ENCODE assay signal across 15 cellular contexts in genomic region chr4:30642520-30642919, GRCh38.
DNase-seq lines count a peak whose midpoint lies in the region; ATAC-seq and TF ChIP-seq lines count a peak whose summit lies in the region.
"Had no signal": no experiment of that assay in that cellular context is flagged by ENCODE, and none has a peak within 500 bp of the region (broad histone marks: within the 10 kb centered on the region; RNA-seq: fewer than 3 reads in every experiment).

No MANE protein-coding gene starts in this region.

- no peak overlapping the region for H3K9ac ChIP-seq in H9 (ENCODE audit: extremely low read depth, insufficient read length, low read length)
- H3K9ac ChIP-seq in endodermal cell (ENCODE audit: extremely low read depth, low read length, poor library complexity, severe bottlenecking) = no peak overlapping the region
- H3K9ac ChIP-seq: BLaER1 treated with 17β-estradiol and CSF1 and Interleukin-3, amounts not matched to agents 10 nM and 100 nM had no signal

- no peak overlapping the region for H2AK5ac ChIP-seq in H9 (ENCODE audit: insufficient read length, low read length)

- no peaks in the 10 kb centered on the region for H3K79me2 ChIP-seq in H9 (ENCODE audit: insufficient read depth, low read length)

- no peaks in the 10 kb centered on the region for H3K27me3 ChIP-seq in H9 (ENCODE audit: insufficient read depth, low read length)
- no peaks in the 10 kb centered on the region for H3K27me3 ChIP-seq in endodermal cell (ENCODE audit: control insufficient read depth, insufficient read depth, low read length, poor library complexity, severe bottlenecking)
- H3K27me3 ChIP-seq: BLaER1 treated with 17β-estradiol and CSF1 and Interleukin-3, amounts not matched to agents 10 nM and 100 nM had no signal

- H2BK15ac ChIP-seq in H9 (ENCODE audit: low read depth, low read length) = no peak overlapping the region

- no peaks in the 10 kb centered on the region for H3K23me2 ChIP-seq in H9 (ENCODE audit: insufficient read length, low read depth, low read length, poor library complexity, severe bottlenecking)

- H3K4ac ChIP-seq in H9 (ENCODE audit: low read depth, low read length) = no peak overlapping the region

- H3K4me1 Mint-ChIP-seq in H9 = no peaks in the 10 kb centered on the region
- H3K4me1 Mint-ChIP-seq in HFFc6 (ENCODE audit: low read depth) = no peaks in the 10 kb centered on the region
- no peaks in the 10 kb centered on the region for H3K4me1 Mint-ChIP-seq in endodermal cell
- H3K4me1 Mint-ChIP-seq: B cell, GM23338 had no signal

- H3K4me3 Mint-ChIP-seq in H9 (no peak overlapping the region), HFFc6 (no peak overlapping the region), endodermal cell (no peak overlapping the region)
- H3K4me3 Mint-ChIP-seq: B cell; CD8-positive, alpha-beta T cell; GM23338 had no signal

- intact Hi-C loops in mucosa of descending colon (cut with DNase I, micrococcal nuclease) = no loop called here

- H3K18ac ChIP-seq in H9 (ENCODE audit: insufficient read length, low read depth, low read length) = no peak overlapping the region

- H3K14ac ChIP-seq in H9 (ENCODE audit: insufficient read depth, low read length) = no peak overlapping the region

- no peak overlapping the region for H3T11ph ChIP-seq in H9 (ENCODE audit: low read length)

- H3K4me1 ChIP-seq in H9 (ENCODE audit: insufficient read depth, low read length) (no peaks in the 10 kb centered on the region), endodermal cell (ENCODE audit: control insufficient read depth, insufficient read depth, low read length) (no peaks in the 10 kb centered on the region), mucosa of descending colon (ENCODE audit: low read depth) (no peaks in the 10 kb centered on the region)
- H3K4me1 ChIP-seq: BLaER1 treated with 17β-estradiol and CSF1 and Interleukin-3, amounts not matched to agents 10 nM and 100 nM had no signal

- H2BK20ac ChIP-seq in H9 (ENCODE audit: low read depth, low read length, poor library complexity, severe bottlenecking) = no peak overlapping the region

- no peak overlapping the region for H2BK120ac ChIP-seq in H9 (ENCODE audit: low read depth, low read length, poor library complexity, severe bottlenecking)

- H3K4me3 ChIP-seq in fibroblast of the aortic adventitia (ENCODE audit: low read depth, low read length) = no peak overlapping the region
- no peak overlapping the region for H3K4me3 ChIP-seq in endodermal cell (ENCODE audit: low read length)
- H3K4me3 ChIP-seq in mucosa of descending colon = no peak overlapping the region
- H3K4me3 ChIP-seq: BLaER1 treated with 17β-estradiol and CSF1 and Interleukin-3, amounts not matched to agents 10 nM and 100 nM; GM23338 had no signal

- H2BK12ac ChIP-seq in H9 (ENCODE audit: insufficient read length, low read depth, low read length) = no peak overlapping the region

- no peak overlapping the region for H4K5ac ChIP-seq in H9 (ENCODE audit: insufficient read length, low read depth, low read length)

- H3K27ac Mint-ChIP-seq in H9 (no peak overlapping the region), HFFc6 (no peak overlapping the region), endodermal cell (no peak overlapping the region)
- H3K27ac Mint-ChIP-seq: B cell; CD8-positive, alpha-beta T cell; GM23338 had no signal

- no peak overlapping the region for H3K23ac ChIP-seq in H9 (ENCODE audit: insufficient read length, low read depth, low read length)

- no peak for ATAC-seq in mucosa of descending colon
- ATAC-seq: CD8-positive, alpha-beta T cell; GM23338 had no signal

- H3K9me3 ChIP-seq in H9 (ENCODE audit: control insufficient read depth, low read depth, low read length) = no peaks in the 10 kb centered on the region
- H3K9me3 ChIP-seq in endodermal cell (ENCODE audit: control insufficient read depth, low read length) = no peaks in the 10 kb centered on the region
- H3K9me3 ChIP-seq in mucosa of descending colon = no peaks in the 10 kb centered on the region
- H3K9me3 ChIP-seq: BLaER1 treated with 17β-estradiol and CSF1 and Interleukin-3, amounts not matched to agents 10 nM and 100 nM had no signal

- H3K79me1 ChIP-seq in H9 (ENCODE audit: insufficient read depth, low read depth, low read length, poor library complexity, severe bottlenecking) = no peaks in the 10 kb centered on the region

- WGBS in H9 (ENCODE audit: extremely low coverage, insufficient read length, low lambda C conversion rate) = no CpG with 5 or more reads among the region's 2 CpGs
- WGBS in endodermal cell (ENCODE audit: insufficient coverage in 1 of 2, insufficient read length in 1 of 2), 2 experiments = 88 to 100% methylated on average over 1 of the region's 2 CpGs

- H3K9me3 Mint-ChIP-seq in H9 (no peaks in the 10 kb centered on the region; a peak in 1 of 5 replicates), HFFc6 (peaks cover 5% of the 10 kb centered on the region), endodermal cell (peaks cover 2% of the 10 kb centered on the region)
- H3K9me3 Mint-ChIP-seq: GM23338 had no signal

- no peaks in the 10 kb centered on the region for H3K27me3 Mint-ChIP-seq in H9 (ENCODE audit: low read depth)
- H3K27me3 Mint-ChIP-seq in HFFc6 (ENCODE audit: insufficient read depth) = no peaks in the 10 kb centered on the region
- H3K27me3 Mint-ChIP-seq in endodermal cell (ENCODE audit: insufficient read depth) = no peaks in the 10 kb centered on the region
- H3K27me3 Mint-ChIP-seq: B cell had no signal

- H2BK5ac ChIP-seq in H9 (ENCODE audit: insufficient read length, low read length) = no peak overlapping the region

- no peak overlapping the region for H2AFZ ChIP-seq in H9 (ENCODE audit: low read length)
- H2AFZ ChIP-seq: GM23338 had no signal

- no peak overlapping the region for H4K8ac ChIP-seq in H9 (replicated peaks; ENCODE audit: insufficient read length, low read depth, low read length)

- no peak for TF ChIP-seq CTCF in 22Rv1 (IDR thresholded peaks at IDR 0.05)
- no peak for TF ChIP-seq CTCF in fibroblast of the aortic adventitia (IDR thresholded peaks at IDR 0.05; ENCODE audit: insufficient read depth, low read length)
- TF ChIP-seq CTCF in H9 (conservative IDR thresholded peaks at IDR 0.05) = no peak
- no peak for TF ChIP-seq CTCF in HFFc6 (IDR thresholded peaks at IDR 0.05)
- TF ChIP-seq CTCF in endodermal cell (conservative IDR thresholded peaks at IDR 0.05) = no peak
- TF ChIP-seq CTCF in mucosa of descending colon (IDR thresholded peaks at IDR 0.05) = no peak

- no peak overlapping the region for H3K4me2 ChIP-seq in H9 (ENCODE audit: insufficient read depth, insufficient read length, low read length)
- H3K4me2 ChIP-seq: BLaER1 treated with 17β-estradiol and CSF1 and Interleukin-3, amounts not matched to agents 10 nM and 100 nM; GM23338 had no signal

- peak; percentile 39 for DNase-seq in NCI-H1092 (lab: John Stamatoyannopoulos, UW)
- DNase-seq in NCI-H446 treated with DMSO at 0.1 percent for 48 hours (lab: John Stamatoyannopoulos, UW) = peak; percentile 59
- DNase-seq in fibroblast of the aortic adventitia (ENCODE audit: low read depth) = peak; percentile 4
- no peak for DNase-seq in H9
- DNase-seq in HFFc6 = no peak
- no peak for DNase-seq in endodermal cell
- DNase-seq in mucosa of descending colon = no peak
- DNase-seq: Calu3; CD8-positive, alpha-beta T cell; DMS79 treated with DMSO at 0.1 percent for 48 hours; GF-D8 had no signal

- H4K91ac ChIP-seq in H9 (ENCODE audit: insufficient read length, low read depth, low read length) = no peak overlapping the region

- H4K20me1 ChIP-seq in H9 (ENCODE audit: control insufficient read depth, insufficient read depth, insufficient read length) = no peaks in the 10 kb centered on the region
- H4K20me1 ChIP-seq: BLaER1 treated with 17β-estradiol and CSF1 and Interleukin-3, amounts not matched to agents 10 nM and 100 nM had no signal

- H3K36me3 Mint-ChIP-seq in H9 (ENCODE audit: insufficient read depth in 1 of 3, low read depth in 3 of 3) = no peaks in the 10 kb centered on the region
- H3K36me3 Mint-ChIP-seq in HFFc6 (ENCODE audit: low read depth) = no peaks in the 10 kb centered on the region
- H3K36me3 Mint-ChIP-seq in endodermal cell (ENCODE audit: low read depth) = no peaks in the 10 kb centered on the region
- H3K36me3 Mint-ChIP-seq: CD8-positive, alpha-beta T cell had no signal

- H3K27ac ChIP-seq in 22Rv1 (peak overlapping the region; percentile 11; the same call in 1 of the 2 replicates), H9 (ENCODE audit: insufficient read length, low read depth, low read length) (no peak overlapping the region), endodermal cell (ENCODE audit: low read depth, low read length) (no peak overlapping the region)
- H3K27ac ChIP-seq: BLaER1 treated with 17β-estradiol and CSF1 and Interleukin-3, amounts not matched to agents 10 nM and 100 nM had no signal

- H3K36me3 ChIP-seq in endodermal cell (ENCODE audit: control insufficient read depth, insufficient read depth, low read length) = no peaks in the 10 kb centered on the region
- H3K36me3 ChIP-seq in mucosa of descending colon (ENCODE audit: low read depth) = no peaks in the 10 kb centered on the region
- H3K36me3 ChIP-seq: BLaER1 treated with 17β-estradiol and CSF1 and Interleukin-3, amounts not matched to agents 10 nM and 100 nM had no signal

- no peak overlapping the region for H3K56ac ChIP-seq in H9 (ENCODE audit: insufficient read length, low read depth, low read length)

Comparison
In these comparisons a context has a peak if more than half of its experiments do, and no peak if none do; other contexts are left out.
1. DNase-seq: peak in NCI-H1092 (single experiment), NCI-H446 treated with DMSO at 0.1 percent for 48 hours (single experiment) and fibroblast of the aortic adventitia (single experiment); none in H9 (single experiment), HFFc6 (single experiment), endodermal cell (single experiment) and mucosa of descending colon (0 of 3).